ENCODE assay signal across 12 cellular contexts in genomic region chr7:55500117-55500516, GRCh38.
"Had no signal": no experiment of that assay in that cellular context is flagged by ENCODE, and none has a peak within 500 bp of the region (broad histone marks: within the 10 kb centered on the region; RNA-seq: fewer than 3 reads in every experiment).

No MANE protein-coding gene starts in this region.

- DNase-seq: activated CD4-positive, alpha-beta T cell treated with anti-CD3 and anti-CD28 coated beads, Interleukin-2, amount 50 U/mL, for 4 hours; activated CD8-positive, alpha-beta memory T cell treated with anti-CD3 and anti-CD28 coated beads, Interleukin-2, amount 10 ng/mL, durations not matched to agents 7 days and 5 days; activated naive CD8-positive, alpha-beta T cell treated with anti-CD3 and anti-CD28 coated beads, Interleukin-2, amount 10 ng/mL, durations not matched to agents 7 days and 5 days; activated T-cell treated with anti-CD3 and anti-CD28 coated beads, Interleukin-2, amount 50 U/mL, for 72 hours; aorta; glutamatergic neuron; left colon; ovary; small intestine; T-helper 1 cell had no signal

- H3K9me3 Mint-ChIP-seq: activated naive CD8-positive, alpha-beta T cell treated with anti-CD3 and anti-CD28 coated beads, Interleukin-2, amount 10 ng/mL, durations not matched to agents 7 days and 5 days; activated T-cell treated with anti-CD3 and anti-CD28 coated beads, Interleukin-2, amount 50 U/mL, for 72 hours had no signal

- H3K4me3 Mint-ChIP-seq: activated CD8-positive, alpha-beta memory T cell treated with anti-CD3 and anti-CD28 coated beads, Interleukin-2, amount 10 ng/mL, durations not matched to agents 7 days and 5 days; activated naive CD8-positive, alpha-beta T cell treated with anti-CD3 and anti-CD28 coated beads, Interleukin-2, amount 10 ng/mL, durations not matched to agents 7 days and 5 days; activated T-cell treated with anti-CD3 and anti-CD28 coated beads, Interleukin-2, amount 50 U/mL, for 72 hours had no signal

- H3K27me3 Mint-ChIP-seq: activated CD8-positive, alpha-beta memory T cell treated with anti-CD3 and anti-CD28 coated beads, Interleukin-2, amount 10 ng/mL, durations not matched to agents 7 days and 5 days; activated naive CD8-positive, alpha-beta T cell treated with anti-CD3 and anti-CD28 coated beads, Interleukin-2, amount 10 ng/mL, durations not matched to agents 7 days and 5 days had no signal

- H3K9me3 ChIP-seq: esophagus muscularis mucosa, ovary, tibial nerve had no signal

- ATAC-seq: activated CD8-positive, alpha-beta memory T cell treated with anti-CD3 and anti-CD28 coated beads, Interleukin-2, amount 10 ng/mL, durations not matched to agents 7 days and 5 days; activated T-cell treated with anti-CD3 and anti-CD28 coated beads, Interleukin-2, amount 50 U/mL, for 72 hours; left colon had no signal

- H3K27me3 ChIP-seq: esophagus muscularis mucosa, ovary, tibial nerve had no signal

- H3K4me3 ChIP-seq: esophagus muscularis mucosa, ovary, tibial nerve had no signal

- H3K36me3 ChIP-seq: ovary had no signal

- H3K27ac ChIP-seq: esophagus muscularis mucosa, ovary had no signal

- H3K27ac Mint-ChIP-seq: activated CD8-positive, alpha-beta memory T cell treated with anti-CD3 and anti-CD28 coated beads, Interleukin-2, amount 10 ng/mL, durations not matched to agents 7 days and 5 days; activated naive CD8-positive, alpha-beta T cell treated with anti-CD3 and anti-CD28 coated beads, Interleukin-2, amount 10 ng/mL, durations not matched to agents 7 days and 5 days had no signal
